ENCODE assay signal across 16 cellular contexts in genomic region chr21:45454924-45455315, GRCh38. TPM values are rescaled to one million over a fixed set of nuclear protein-coding genes. Genes with fewer than 3 reads are reported as not detected.
A peak's percentile ranks its signal among the peaks of the same experiment; 100 is the strongest.
DNase-seq lines count a peak whose midpoint lies in the region; ATAC-seq and TF ChIP-seq lines count a peak whose summit lies in the region.
"Had no signal": no experiment of that assay in that cellular context is flagged by ENCODE, and none has a peak within 500 bp of the region (broad histone marks: within the 10 kb centered on the region; RNA-seq: fewer than 3 reads in every experiment).

No MANE protein-coding gene starts in this region.

- peaks cover 4% of the 10 kb centered on the region for H3K36me3 ChIP-seq in brain microvascular endothelial cell (replicated peaks)
- H3K36me3 ChIP-seq in spleen: no peaks in the 10 kb centered on the region

- H3K4me3 ChIP-seq in brain microvascular endothelial cell (ENCODE audit: low read depth, low read length): no peak overlapping the region
- H3K4me3 ChIP-seq in spleen: peak overlapping the region in 2 of 8 donors; percentile 42 to 50

- intact Hi-C loops in left ventricle myocardium superior (cut with micrococcal nuclease) (no loop called here), spleen (cut with DNase I; ENCODE audit: low total_unique reads) (no loop called here)
- intact Hi-C loops in activated CD4-positive, alpha-beta memory T cell treated with anti-CD3 and anti-CD28 coated beads for 36 hours (cut with micrococcal nuclease): no loop called here

- H3K36me3 Mint-ChIP-seq in activated CD4-positive, alpha-beta memory T cell treated with anti-CD3 and anti-CD28 coated beads for 36 hours: no peaks in the 10 kb centered on the region

- peak; percentile 50 for DNase-seq in GM03348 (ENCODE audit: low spot score)
- DNase-seq in brain microvascular endothelial cell: no peak
- peak; percentile 56 for DNase-seq in left ventricle myocardium superior
- DNase-seq in spleen: no peak
- DNase-seq in GM13976 (ENCODE audit: low spot score): no peak
- DNase-seq in activated CD4-positive, alpha-beta memory T cell treated with anti-CD3 and anti-CD28 coated beads for 36 hours: no peak
- DNase-seq: activated CD4-positive, alpha-beta T cell treated with anti-CD3 and anti-CD28 coated beads, Interleukin-2, amount 10 ng/mL, durations not matched to agents 7 days and 5 days; islet precursor cell; NCI-H2029 treated with DMSO at 0.1 percent for 48 hours; nephron progenitor cell; NK-92 treated with Interleukin-12 subunit alpha and Interleukin-12 subunit beta, amount 100 ng/mL, for 24 hours had no signal

- TF ChIP-seq CTCF in brain microvascular endothelial cell (IDR thresholded peaks at IDR 0.05; ENCODE audit: low read depth, low read length, missing control alignments): no peak
- no peak for TF ChIP-seq CTCF in spleen (IDR thresholded peaks at IDR 0.05 in 8 of 11, conservative IDR thresholded peaks at IDR 0.05 in 3 of 11)
- no peak for TF ChIP-seq CTCF in GM13976 (IDR thresholded peaks at IDR 0.05; ENCODE audit: borderline replicate concordance, control extremely low read depth, extremely low read depth, insufficient read depth, missing control alignments)

- ATAC-seq in left ventricle myocardium superior (peak; percentile 23), GM18517 (IDR thresholded peaks at IDR 0.05; ENCODE audit: unreplicated experiment) (no peak), GM21786 (IDR thresholded peaks at IDR 0.05; ENCODE audit: unreplicated experiment) (no peak)
- ATAC-seq: activated T-helper 17 cell treated with anti-CD3 and anti-CD28 coated beads, Interleukin-2, amount 50 U/mL, for 72 hours had no signal

- H3K27me3 Mint-ChIP-seq in activated CD4-positive, alpha-beta memory T cell treated with anti-CD3 and anti-CD28 coated beads for 36 hours: no peaks in the 10 kb centered on the region
- H3K27me3 Mint-ChIP-seq: activated CD4-positive, alpha-beta T cell treated with anti-CD3 and anti-CD28 coated beads, Interleukin-2, amount 10 ng/mL, durations not matched to agents 7 days and 5 days; activated T-helper 17 cell treated with anti-CD3 and anti-CD28 coated beads, Interleukin-2, amount 50 U/mL, for 72 hours; B cell had no signal

- in situ Hi-C loops in brain microvascular endothelial cell (cut with HindIII; ENCODE audit: low pct_ligation_motif_present, low sequenced_read_pairs): no loop called here
- in situ Hi-C loops in GM13976 (cut with MboI; ENCODE audit: low sequenced_read_pairs, unreplicated experiment): no loop called here

- WGBS in spleen, 5 donors: 70 to 80% (median 75%) methylated on average over 7 to 12 of the region's 12 CpGs

- no peak overlapping the region for H3K4me3 Mint-ChIP-seq in activated CD4-positive, alpha-beta memory T cell treated with anti-CD3 and anti-CD28 coated beads for 36 hours
- H3K4me3 Mint-ChIP-seq: activated CD4-positive, alpha-beta T cell treated with anti-CD3 and anti-CD28 coated beads, Interleukin-2, amount 10 ng/mL, durations not matched to agents 7 days and 5 days; activated T-helper 17 cell treated with anti-CD3 and anti-CD28 coated beads, Interleukin-2, amount 50 U/mL, for 72 hours; B cell; central memory CD8-positive, alpha-beta T cell; nephron progenitor cell had no signal

- H3K27ac ChIP-seq in brain microvascular endothelial cell (peak overlapping the region; percentile 44), spleen (peak overlapping the region in 5 of 8 donors; percentile 20 to 63 (median 49))

- POLR2A ChIA-PET in activated CD4-positive, alpha-beta memory T cell treated with anti-CD3 and anti-CD28 coated beads for 36 hours (lab: Charles Lee): no interaction called here

- H3K4me1 Mint-ChIP-seq in activated CD4-positive, alpha-beta memory T cell treated with anti-CD3 and anti-CD28 coated beads for 36 hours (ENCODE audit: low read depth): no peaks in the 10 kb centered on the region
- H3K4me1 Mint-ChIP-seq: activated CD4-positive, alpha-beta T cell treated with anti-CD3 and anti-CD28 coated beads, Interleukin-2, amount 10 ng/mL, durations not matched to agents 7 days and 5 days; B cell; central memory CD8-positive, alpha-beta T cell had no signal

- H3K27ac Mint-ChIP-seq in activated CD4-positive, alpha-beta memory T cell treated with anti-CD3 and anti-CD28 coated beads for 36 hours: no peak overlapping the region
- H3K27ac Mint-ChIP-seq: activated CD4-positive, alpha-beta T cell treated with anti-CD3 and anti-CD28 coated beads, Interleukin-2, amount 10 ng/mL, durations not matched to agents 7 days and 5 days; activated T-helper 17 cell treated with anti-CD3 and anti-CD28 coated beads, Interleukin-2, amount 50 U/mL, for 72 hours; B cell; nephron progenitor cell had no signal

- H3K27me3 ChIP-seq in brain microvascular endothelial cell (replicated peaks) (no peaks in the 10 kb centered on the region), spleen (replicated peaks in 1 of 7) (peaks cover 0 to 37% (median 0%) of the 10 kb centered on the region in 7 donors)

- peaks cover 0 to 30% (median 10%) of the 10 kb centered on the region in 6 donors for H3K4me1 ChIP-seq in spleen

- H3K9me3 ChIP-seq in spleen: no peaks in the 10 kb centered on the region

- CTCF ChIA-PET in activated CD4-positive, alpha-beta memory T cell treated with anti-CD3 and anti-CD28 coated beads for 36 hours (lab: Charles Lee): no interaction called here

- peaks cover 8% of the 10 kb centered on the region for H3K9me3 Mint-ChIP-seq in activated CD4-positive, alpha-beta memory T cell treated with anti-CD3 and anti-CD28 coated beads for 36 hours
- H3K9me3 Mint-ChIP-seq: activated T-helper 17 cell treated with anti-CD3 and anti-CD28 coated beads, Interleukin-2, amount 50 U/mL, for 72 hours; central memory CD8-positive, alpha-beta T cell had no signal

- TF ChIP-seq POLR2A in spleen (IDR thresholded peaks at IDR 0.05): no peak

RNA-seq across cellular contexts. Expression of gene COL18A1, which starts 50.0 kb away (rescaled TPM):
- total RNA-seq in left ventricle myocardium superior (52.4 TPM), spleen (100 to 1,000 TPM in 3 of 7 donors, 10 to 100 TPM in 4; 71.8 to 208 (median 99.6) TPM)
- 10 to 100 TPM; 35.0 to 66.9 (median 60.0) TPM for polyA plus RNA-seq in spleen
- total RNA-seq in activated CD4-positive, alpha-beta memory T cell treated with anti-CD3 and anti-CD28 coated beads for 36 hours: 1 to 10 TPM; 4.5 TPM

Comparison
In these comparisons a context has a peak if more than half of its experiments do, and no peak if none do; other contexts are left out.
1. DNase-seq: peak in GM03348 (single experiment) and left ventricle myocardium superior (single experiment); none in brain microvascular endothelial cell (single experiment), spleen (single experiment), GM13976 (single experiment) and activated CD4-positive, alpha-beta memory T cell treated with anti-CD3 and anti-CD28 coated beads for 36 hours (single experiment).